Comparison of ENCODE assay signal across 10 cellular contexts in genomic region chrX:41381685-41382084, GRCh38. TPM values are rescaled to one million over a fixed set of nuclear protein-coding genes. Genes with fewer than 3 reads are reported as not detected.
A peak's percentile ranks its signal among the peaks of the same experiment; 100 is the strongest.
DNase-seq lines count a peak whose midpoint lies in the region; TF ChIP-seq lines count a peak whose summit lies in the region.
"Had no signal": no experiment of that assay in that cellular context is flagged by ENCODE, and none has a peak within 500 bp of the region (broad histone marks: within the 10 kb centered on the region; RNA-seq: fewer than 3 reads in every experiment).

No MANE protein-coding gene starts in this region.

- BruUV-seq in Calu3 (replicated peaks; lab: Mats Ljungman, UMichigan): no TSS peak

- DNase-seq in Calu3 (peak; percentile 46), MV-4-11 (lab: John Stamatoyannopoulos, UW) (peak; percentile 69), epithelial cell of esophagus (ENCODE audit: low read depth) (peak; percentile 80), nephron progenitor cell (no peak), GM19238 (ENCODE audit: insufficient read length, low spot score) (no peak), GDM1 (lab: John Stamatoyannopoulos, UW) (no peak)
- no peak for DNase-seq in stimulated activated naive CD4-positive, alpha-beta T cell treated with Interleukin-2 at 50 U/mL for 16 hours (lab: John Stamatoyannopoulos, UW)
- no peak for DNase-seq in central memory CD4-positive, alpha-beta T cell
- DNase-seq: activated effector memory CD4-positive, alpha-beta T cell treated with anti-CD3 and anti-CD28 coated beads, Interleukin-2, amount 50 U/mL, for 16 hours had no signal

- no peak for TF ChIP-seq CTCF in Calu3 (IDR thresholded peaks at IDR 0.05; ENCODE audit: unreplicated experiment)
- TF ChIP-seq CTCF in epithelial cell of esophagus (IDR thresholded peaks at IDR 0.05; ENCODE audit: insufficient read depth, low read depth, low read length, missing control alignments): no peak
- TF ChIP-seq CTCF in nephron progenitor cell (IDR thresholded peaks at IDR 0.05): no peak

- H3K4me3 ChIP-seq in epithelial cell of esophagus (ENCODE audit: low read length): no peak overlapping the region
- H3K4me3 ChIP-seq: ovary had no signal

- H3K4me3 Mint-ChIP-seq in Calu3 (ENCODE audit: low read depth, unreplicated experiment) (no peak overlapping the region), nephron progenitor cell (no peak overlapping the region)

- no peaks in the 10 kb centered on the region for H3K27me3 Mint-ChIP-seq in Calu3 (ENCODE audit: unreplicated experiment)
- H3K27me3 Mint-ChIP-seq in nephron progenitor cell (ENCODE audit: low read depth, poor library complexity): peaks cover 4% of the 10 kb centered on the region

- intact Hi-C loops in Calu3 (cut with micrococcal nuclease; ENCODE audit: unreplicated experiment): loop anchor here (10.0 kb wide), 1 partner anchor 47 kb away; the partner anchor contains the start of gene DDX3X

- H3K27ac Mint-ChIP-seq in Calu3 (ENCODE audit: unreplicated experiment) (peak overlapping the region; percentile 76), nephron progenitor cell (peak overlapping the region; percentile 45)

- H3K36me3 Mint-ChIP-seq in Calu3 (ENCODE audit: insufficient read depth, unreplicated experiment): peaks cover 13% of the 10 kb centered on the region
- no peaks in the 10 kb centered on the region for H3K36me3 Mint-ChIP-seq in nephron progenitor cell (ENCODE audit: low read depth)

- CTCF ChIA-PET in Calu3 (lab: Charles Lee): interaction anchor here (0.5 to 0.9 kb wide), 2 partner anchors 32 to 96 kb away, joined by 3 read pairs; no protein-coding TSS in a partner anchor

- H3K9me3 Mint-ChIP-seq in Calu3 (ENCODE audit: low read depth, unreplicated experiment) (no peaks in the 10 kb centered on the region), nephron progenitor cell (peaks cover 33% of the 10 kb centered on the region)

- H3K4me1 Mint-ChIP-seq in Calu3 (ENCODE audit: low read depth, unreplicated experiment) (peaks cover 19% of the 10 kb centered on the region), nephron progenitor cell (peaks cover 14% of the 10 kb centered on the region)

RNA-seq across cellular contexts. Expression of gene DDX3X, which starts 47.7 kb away (rescaled TPM):
- total RNA-seq in Calu3 (2022): 308 and 321 TPM in 2 replicates

Comparison
In these comparisons a context has a peak if more than half of its experiments do, and no peak if none do; other contexts are left out.
1. DNase-seq: peak in Calu3 (single experiment), MV-4-11 (single experiment) and epithelial cell of esophagus (single experiment); none in nephron progenitor cell (single experiment), GM19238 (single experiment), stimulated activated naive CD4-positive, alpha-beta T cell treated with Interleukin-2 at 50 U/mL for 16 hours (single experiment), central memory CD4-positive, alpha-beta T cell (single experiment) and GDM1 (single experiment).